In the genomic region with DNA sequence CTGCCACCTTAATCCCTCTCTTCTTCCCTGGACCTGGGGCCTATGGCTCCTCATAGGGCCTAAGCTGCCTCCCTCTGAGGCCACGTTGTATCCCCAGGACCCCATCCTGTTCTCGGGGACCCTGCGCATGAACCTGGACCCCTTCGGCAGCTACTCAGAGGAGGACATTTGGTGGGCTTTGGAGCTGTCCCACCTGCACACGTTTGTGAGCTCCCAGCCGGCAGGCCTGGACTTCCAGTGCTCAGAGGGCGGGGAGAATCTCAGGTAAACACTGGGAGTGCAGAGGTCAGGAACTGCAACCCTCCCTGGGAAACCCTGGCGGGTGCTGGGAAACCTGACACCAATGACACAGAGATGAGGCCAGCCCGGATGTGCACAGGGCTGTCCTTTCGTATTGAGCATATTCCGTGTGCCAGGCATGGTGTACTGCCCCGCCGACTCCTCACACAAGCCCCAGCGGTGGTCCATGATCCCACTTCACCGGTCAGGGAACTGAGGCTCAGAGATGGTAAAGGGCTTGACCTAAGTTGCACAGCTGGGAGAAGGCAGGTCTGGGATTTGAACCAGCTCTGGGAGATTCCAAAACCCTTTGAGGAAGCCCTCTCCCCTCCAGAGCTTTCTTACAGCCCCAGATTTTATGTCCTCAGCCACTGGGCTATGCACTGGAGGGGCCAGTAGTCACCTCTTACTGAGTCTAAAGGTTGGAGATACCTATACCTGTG, we compare ENCODE assay signal across 14 cellular contexts. TPM values are rescaled to one million over a fixed set of nuclear protein-coding genes. Genes with fewer than 3 reads are reported as not detected.
DNase-seq lines count a peak whose midpoint lies in the region; ATAC-seq and TF ChIP-seq lines count a peak whose summit lies in the region.
"Had no signal": no experiment of that assay in that cellular context is flagged by ENCODE, and none has a peak within 500 bp of the region (broad histone marks: within the 10 kb centered on the region; RNA-seq: fewer than 3 reads in every experiment).

No MANE protein-coding gene starts in this region.

- H3K27ac ChIP-seq in 22Rv1: peak overlapping the region; percentile 70
- peak overlapping the region; percentile 69 for H3K27ac ChIP-seq in RWPE1
- H3K27ac ChIP-seq: neutrophil, WERI-Rb-1 had no signal

- CTCF ChIA-PET in RWPE1 (lab: Yijun Ruan, JAX): interaction anchor here (0.6 to 1.8 kb wide), 5 partner anchors 11 to 296 kb away, joined by 3 to 7 read pairs (median 3); no protein-coding TSS in a partner anchor

- POLR2A ChIA-PET in RWPE1 (lab: Yijun Ruan, JAX; ENCODE audit: low non-redundant PET): interaction anchor here (0.6 kb wide), 1 partner anchor 75 kb away, joined by 3 read pairs; no protein-coding TSS in a partner anchor

- DNase-seq in HPDE6-E6E7 (ENCODE audit: extremely low spot score) (peak; percentile 54), RWPE1 (ENCODE audit: low spot score) (no peak), left lobe of liver (ENCODE audit: low spot score) (peak; percentile 93), activated gamma-delta T cell (lab: John Stamatoyannopoulos, UW) (no peak), NCI-H1930 (lab: John Stamatoyannopoulos, UW) (no peak), NCI-H524 treated with DMSO at 0.1 percent for 48 hours (lab: John Stamatoyannopoulos, UW) (no peak)
- DNase-seq: anterior cingulate cortex, KG1, NCI-H2107, WERI-Rb-1 had no signal

- ATAC-seq in left lobe of liver: peak; percentile 77
- ATAC-seq in GM19035 (IDR thresholded peaks at IDR 0.05; ENCODE audit: unreplicated experiment): no peak
- ATAC-seq: Right ventricle myocardium inferior had no signal

- TF ChIP-seq CTCF in 22Rv1 (IDR thresholded peaks at IDR 0.05): no peak
- no peak for TF ChIP-seq CTCF in RWPE1 (conservative IDR thresholded peaks at IDR 0.05; ENCODE audit: low read depth)

RNA-seq across cellular contexts. Expression of a gene that starts 22.9 kb away (rescaled TPM):
- 15.6 TPM for total RNA-seq in left lobe of liver

RNA-seq across cellular contexts. Expression of a gene that starts 34.6 kb away (rescaled TPM):
- 43.6 TPM for total RNA-seq in left lobe of liver

RNA-seq across cellular contexts. Expression of a gene that starts 50.1 kb away (rescaled TPM):
- 326 TPM for total RNA-seq in left lobe of liver

Comparison
In these comparisons a context has a peak if more than half of its experiments do, and no peak if none do; other contexts are left out.
1. DNase-seq: peak in HPDE6-E6E7 (single experiment) and left lobe of liver (single experiment); none in RWPE1 (single experiment), activated gamma-delta T cell (single experiment), NCI-H1930 (0 of 2) and NCI-H524 treated with DMSO at 0.1 percent for 48 hours (single experiment).